In the genomic region with DNA sequence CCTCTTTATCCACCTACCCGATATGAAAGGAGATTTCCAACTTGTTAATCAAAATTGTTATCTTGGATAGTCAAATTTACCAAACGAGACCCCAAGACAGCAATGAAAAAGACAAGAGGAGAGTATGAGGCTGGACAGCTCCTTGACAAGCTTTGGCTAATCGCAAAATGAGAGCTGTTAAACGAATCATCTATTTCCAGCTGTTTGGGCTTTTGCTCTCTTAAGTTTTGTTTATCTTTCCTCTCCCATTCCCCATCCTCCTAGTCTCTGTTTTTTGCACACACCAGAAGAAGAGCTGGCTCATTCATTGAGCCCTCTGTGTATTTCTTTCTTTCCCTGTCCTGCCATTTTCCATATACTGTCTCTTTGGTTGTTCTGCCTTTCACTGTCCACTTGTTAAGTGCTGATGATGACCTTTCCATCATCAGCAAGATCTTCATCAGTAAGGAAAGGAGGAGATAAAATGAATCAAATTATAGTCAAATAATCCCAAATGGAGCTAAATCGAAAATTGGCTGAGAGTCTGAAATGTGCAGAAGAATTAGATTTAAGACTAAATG, we compare ENCODE assay signal across 2 cellular contexts.
TF ChIP-seq lines count a peak whose summit lies in the region.

No MANE protein-coding gene starts in this region.

TF ChIP-seq in liver, 16 proteins besides CTCF, POLR2A, EP300 and RAD21 (continued from another document):
- TF ChIP-seq, protein P1, sequence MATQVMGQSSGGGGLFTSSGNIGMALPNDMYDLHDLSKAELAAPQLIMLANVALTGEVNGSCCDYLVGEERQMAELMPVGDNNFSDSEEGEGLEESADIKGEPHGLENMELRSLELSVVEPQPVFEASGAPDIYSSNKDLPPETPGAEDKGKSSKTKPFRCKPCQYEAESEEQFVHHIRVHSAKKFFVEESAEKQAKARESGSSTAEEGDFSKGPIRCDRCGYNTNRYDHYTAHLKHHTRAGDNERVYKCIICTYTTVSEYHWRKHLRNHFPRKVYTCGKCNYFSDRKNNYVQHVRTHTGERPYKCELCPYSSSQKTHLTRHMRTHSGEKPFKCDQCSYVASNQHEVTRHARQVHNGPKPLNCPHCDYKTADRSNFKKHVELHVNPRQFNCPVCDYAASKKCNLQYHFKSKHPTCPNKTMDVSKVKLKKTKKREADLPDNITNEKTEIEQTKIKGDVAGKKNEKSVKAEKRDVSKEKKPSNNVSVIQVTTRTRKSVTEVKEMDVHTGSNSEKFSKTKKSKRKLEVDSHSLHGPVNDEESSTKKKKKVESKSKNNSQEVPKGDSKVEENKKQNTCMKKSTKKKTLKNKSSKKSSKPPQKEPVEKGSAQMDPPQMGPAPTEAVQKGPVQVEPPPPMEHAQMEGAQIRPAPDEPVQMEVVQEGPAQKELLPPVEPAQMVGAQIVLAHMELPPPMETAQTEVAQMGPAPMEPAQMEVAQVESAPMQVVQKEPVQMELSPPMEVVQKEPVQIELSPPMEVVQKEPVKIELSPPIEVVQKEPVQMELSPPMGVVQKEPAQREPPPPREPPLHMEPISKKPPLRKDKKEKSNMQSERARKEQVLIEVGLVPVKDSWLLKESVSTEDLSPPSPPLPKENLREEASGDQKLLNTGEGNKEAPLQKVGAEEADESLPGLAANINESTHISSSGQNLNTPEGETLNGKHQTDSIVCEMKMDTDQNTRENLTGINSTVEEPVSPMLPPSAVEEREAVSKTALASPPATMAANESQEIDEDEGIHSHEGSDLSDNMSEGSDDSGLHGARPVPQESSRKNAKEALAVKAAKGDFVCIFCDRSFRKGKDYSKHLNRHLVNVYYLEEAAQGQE (IDR thresholded peaks at IDR 0.05): peak; percentile 77
- no peak for TF ChIP-seq FOXA2 (IDR thresholded peaks at IDR 0.05)

TF ChIP-seq in HepG2, 621 proteins besides CTCF, POLR2A, EP300 and RAD21 (continued from another document):
- TF ChIP-seq, protein P1 (IDR thresholded peaks at IDR 0.05; ENCODE audit: borderline replicate concordance in 1 of 2, low read depth in 1 of 2, low read length in 2 of 2): peak in 1 of 2 experiments; percentile 60; a peak in 1 of 4 replicates
